Comparison of ENCODE assay signal across 8 cellular contexts in genomic region chr3:69120879-69121464, GRCh38. TPM values are rescaled to one million over a fixed set of nuclear protein-coding genes. Genes with fewer than 3 reads are reported as not detected.
DNase-seq lines count a peak whose midpoint lies in the region; ATAC-seq and TF ChIP-seq lines count a peak whose summit lies in the region.

No MANE protein-coding gene starts in this region.

- no peak overlapping the region for H3K27ac ChIP-seq in liver (ENCODE audit: low read depth in 1 of 2, low read length in 2 of 2)

- H3K27me3 ChIP-seq in liver (ENCODE audit: control insufficient read depth in 4 of 4, insufficient read depth in 4 of 4, low read length in 3 of 4): no peaks in the 10 kb centered on the region

- H3K4me1 Mint-ChIP-seq in central memory CD8-positive, alpha-beta T cell: no peaks in the 10 kb centered on the region

- no peaks in the 10 kb centered on the region for H3K27me3 Mint-ChIP-seq in central memory CD8-positive, alpha-beta T cell

- ATAC-seq in HG02885 (IDR thresholded peaks at IDR 0.05; ENCODE audit: poor library complexity, unreplicated experiment): peak; percentile 93
- ATAC-seq in central memory CD8-positive, alpha-beta T cell (replicated peaks; ENCODE audit: extremely low read depth, poor library complexity, severe bottlenecking): peak; percentile 64

- peak; percentile 91 for TF ChIP-seq CTCF in liver (IDR thresholded peaks at IDR 0.05; ENCODE audit: low read depth, low read length, missing input control)

- no peak overlapping the region for H3K9ac ChIP-seq in liver (ENCODE audit: low read depth in 1 of 2, low read length in 2 of 2)

- no peaks in the 10 kb centered on the region for H3K36me3 ChIP-seq in liver (ENCODE audit: control insufficient read depth in 4 of 4, insufficient read depth in 3 of 4, low read depth in 1 of 4, low read length in 3 of 4)

- H3K9me3 Mint-ChIP-seq in central memory CD8-positive, alpha-beta T cell: no peaks in the 10 kb centered on the region

- H3K27ac Mint-ChIP-seq in central memory CD8-positive, alpha-beta T cell (ENCODE audit: low read depth): no peak overlapping the region

- no peak overlapping the region for H3K4me3 Mint-ChIP-seq in central memory CD8-positive, alpha-beta T cell

- DNase-seq in activated gamma-delta T cell treated with Interleukin-2 at 50 U/mL for 16 hours (peak; percentile 86), activated gamma-delta T cell (lab: John Stamatoyannopoulos, UW) (no peak), NCI-H2171 (lab: John Stamatoyannopoulos, UW) (peak; percentile 11)
- peak; percentile 76 for DNase-seq in activated CD4-positive, CD25-positive, alpha-beta regulatory T cell treated with anti-CD3 and anti-CD28 coated beads, Interleukin-2, amount 50 U/mL, for 16 hours (ENCODE audit: low read depth, low spot score)
- peak; percentile 69 to 70 for DNase-seq in central memory CD8-positive, alpha-beta T cell (ENCODE audit: low spot score in 2 of 2)
- DNase-seq in stimulated activated CD4-positive, alpha-beta T cell treated with anti-CD3 and anti-CD28 coated beads, TNF-alpha, amount 100 ng/mL, for 48 hours (ENCODE audit: low read depth in 3 of 3): peak; percentile 71 to 73 (median 72)

- no peaks in the 10 kb centered on the region for H3K36me3 Mint-ChIP-seq in central memory CD8-positive, alpha-beta T cell (ENCODE audit: insufficient read depth)

- H3K4me3 ChIP-seq in liver (ENCODE audit: low read depth in 1 of 3, low read length in 3 of 3): no peak overlapping the region

- WGBS in liver: 1% methylated on average over 1 of the region's 1 CpG

- peak; percentile 88 to 93 for TF ChIP-seq RAD21 in liver (IDR thresholded peaks at IDR 0.05)

- H3K4me1 ChIP-seq in liver (ENCODE audit: control insufficient read depth in 4 of 4, insufficient read depth in 4 of 4, low read length in 3 of 4): no peaks in the 10 kb centered on the region

- H3K9me3 ChIP-seq in liver (ENCODE audit: control insufficient read depth in 4 of 4, low read length in 3 of 4): no peaks in the 10 kb centered on the region

TF ChIP-seq in liver, 16 proteins besides CTCF, POLR2A, EP300 and RAD21:
- no peak for TF ChIP-seq ATF3 (IDR thresholded peaks at IDR 0.05)
- no peak for TF ChIP-seq JUND (IDR thresholded peaks at IDR 0.05)
- TF ChIP-seq NR2F2 (IDR thresholded peaks at IDR 0.05): no peak
- no peak for TF ChIP-seq FOXA1 (IDR thresholded peaks at IDR 0.05)
- TF ChIP-seq ZBTB33 (IDR thresholded peaks at IDR 0.05): no peak
- no peak for TF ChIP-seq GABPA (IDR thresholded peaks at IDR 0.05 in 1 of 2, conservative IDR thresholded peaks at IDR 0.05 in 1 of 2)
- TF ChIP-seq RXRA (IDR thresholded peaks at IDR 0.05): no peak
- no peak for TF ChIP-seq MAX (IDR thresholded peaks at IDR 0.05)
- no peak for TF ChIP-seq TAF1 (conservative IDR thresholded peaks at IDR 0.05)
- TF ChIP-seq EGR1 (IDR thresholded peaks at IDR 0.05; ENCODE audit: low read depth in 2 of 2): no peak
- no peak for TF ChIP-seq YY1 (IDR thresholded peaks at IDR 0.05)

RNA-seq across cellular contexts. Expression of gene LMOD3, which starts 1.4 kb away (rescaled TPM):
- not detected for total RNA-seq in liver
- under 1 TPM; 0.02 to 0.04 TPM for polyA plus RNA-seq in liver

RNA-seq across cellular contexts. Expression of gene ARL6IP5, which starts 36.2 kb away (rescaled TPM):
- total RNA-seq in liver: 10 to 100 TPM; 28.7 to 38.9 TPM
- 10 to 100 TPM; 25.1 to 46.0 TPM for polyA plus RNA-seq in liver

RNA-seq across cellular contexts. Expression of gene UBA3, which starts 40.8 kb away (rescaled TPM):
- 10 to 100 TPM; 32.3 to 34.4 TPM for total RNA-seq in liver
- 10 to 100 TPM; 13.1 to 20.5 TPM for polyA plus RNA-seq in liver
